Comparison of ENCODE assay signal across 8 cellular contexts in the genomic region with DNA sequence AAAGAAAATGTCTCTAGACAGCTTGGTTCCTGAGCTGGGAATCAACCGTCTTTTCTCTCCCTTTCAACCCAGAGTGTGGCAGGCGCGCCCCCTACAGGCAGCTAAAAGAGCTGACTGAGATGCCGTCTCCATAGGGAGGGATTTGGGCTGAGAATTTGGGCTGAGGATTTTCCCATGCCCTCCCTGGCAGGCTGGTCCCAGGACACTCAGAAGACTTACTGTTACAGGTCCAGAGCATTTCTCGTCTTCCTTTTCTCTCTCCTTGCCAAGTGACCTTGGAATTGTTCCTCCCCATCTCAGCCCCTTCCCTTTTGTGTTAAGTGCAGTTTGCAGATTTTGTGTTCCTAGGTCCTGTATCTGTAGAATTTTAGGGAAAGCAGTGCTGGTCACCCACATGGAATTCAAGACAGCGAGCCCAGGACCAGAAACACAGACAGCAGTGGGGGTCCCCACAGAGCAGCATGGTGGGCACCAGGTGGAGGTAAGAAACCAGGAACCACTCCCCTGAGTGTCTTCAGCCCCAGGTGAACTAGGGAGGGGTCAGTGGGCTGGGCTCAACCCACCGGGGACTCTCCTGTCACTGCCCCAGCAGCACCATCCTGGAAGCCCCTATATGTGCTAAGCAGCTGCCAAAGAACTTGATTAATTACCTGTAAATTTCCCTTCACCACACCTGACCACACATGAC. TPM values are rescaled to one million over a fixed set of nuclear protein-coding genes. Genes with fewer than 3 reads are reported as not detected.
DNase-seq lines count a peak whose midpoint lies in the region; ATAC-seq and TF ChIP-seq lines count a peak whose summit lies in the region.

No MANE protein-coding gene starts in this region.

- H3K4me1 Mint-ChIP-seq in immature natural killer cell = peaks cover 14 to 19% of the 10 kb centered on the region in 2 donors

- peaks cover 4 to 13% (median 10%) of the 10 kb centered on the region in 6 donors for H3K9me3 Mint-ChIP-seq in immature natural killer cell

- H3K36me3 Mint-ChIP-seq in immature natural killer cell = peaks cover 4 to 10% (median 6%) of the 10 kb centered on the region in 3 donors

- peak; percentile 84 for TF ChIP-seq CTCF in LNCAP (IDR thresholded peaks at IDR 0.05)

- no peak overlapping the region for H3K4me3 Mint-ChIP-seq in immature natural killer cell

- ATAC-seq in HG03139 (IDR thresholded peaks at IDR 0.05; ENCODE audit: unreplicated experiment) (no peak), GM18861 (IDR thresholded peaks at IDR 0.05; ENCODE audit: unreplicated experiment) (no peak)

- peaks cover 0 to 2% (median 0%) of the 10 kb centered on the region in 3 donors for H3K27me3 Mint-ChIP-seq in immature natural killer cell (ENCODE audit: low read depth in 3 of 3)

- peak overlapping the region in 1 of 6 donors; percentile 34 for H3K27ac Mint-ChIP-seq in immature natural killer cell

- DNase-seq in DMS114 treated with DMSO at 0.1 percent for 48 hours (lab: John Stamatoyannopoulos, UW; ENCODE audit: unreplicated experiment) = peak; percentile 14
- peak; percentile 52 to 68 (median 61) for DNase-seq in T-helper 2 cell
- DNase-seq in amniotic epithelial cell (ENCODE audit: low read depth) = peak; percentile 31
- DNase-seq in immature natural killer cell = peak; percentile 71 to 77 (median 74)
- DNase-seq in stimulated activated CD4-positive, alpha-beta T cell treated with anti-CD3 and anti-CD28 coated beads, Interleukin-1b, Interleukin-23, amount 100 ng/mL, for 4 hours (ENCODE audit: low read depth in 2 of 2) = peak; percentile 70

RNA-seq across cellular contexts. Expression of a gene that starts 9.9 kb away (rescaled TPM):
- polyA plus RNA-seq in immature natural killer cell = under 1 TPM in 2 of 3 donors, not detected in 1; 0.26 to 0.59 TPM

Comparison
In these comparisons a context has a peak if more than half of its experiments do, and no peak if none do; other contexts are left out.
1. DNase-seq: peak in every context shown above with its lines; median percentile 74 in immature natural killer cell; 70 in stimulated activated CD4-positive, alpha-beta T cell treated with anti-CD3 and anti-CD28 coated beads, Interleukin-1b, Interleukin-23, amount 100 ng/mL, for 4 hours; 61 in T-helper 2 cell; 31 in amniotic epithelial cell; 14 in DMS114 treated with DMSO at 0.1 percent for 48 hours.